ENCODE assay signal across 11 cellular contexts in genomic region chr3:127734181-127734720, GRCh38.
DNase-seq lines count a peak whose midpoint lies in the region; ATAC-seq, FAIRE-seq and TF ChIP-seq lines count a peak whose summit lies in the region.
"Had no signal": no experiment of that assay in that cellular context is flagged by ENCODE, and none has a peak within 500 bp of the region (broad histone marks: within the 10 kb centered on the region; RNA-seq: fewer than 3 reads in every experiment).

No MANE protein-coding gene starts in this region.

- no peak for TF ChIP-seq EP300 in A549 (IDR thresholded peaks at IDR 0.05)

- TF ChIP-seq CTCF in A549 (IDR thresholded peaks at IDR 0.05) (no peak), Loucy (conservative IDR thresholded peaks at IDR 0.05; ENCODE audit: low read length) (no peak), osteocyte (IDR thresholded peaks at IDR 0.05) (no peak), endothelial cell (IDR thresholded peaks at IDR 0.05; ENCODE audit: unreplicated experiment) (no peak)

- 94% methylated on average over 12 of the region's 12 CpGs for WGBS in A549 (ENCODE audit: missing lambda C conversion rate)

- FAIRE-seq in A549 (lab: Jason Lieb, UNC): no peak

- H2AFZ ChIP-seq in Loucy (ENCODE audit: low read length): no peak overlapping the region

- H3K27ac Mint-ChIP-seq in osteocyte (ENCODE audit: unreplicated experiment) (peak overlapping the region; percentile 98), endothelial cell (ENCODE audit: unreplicated experiment) (no peak overlapping the region)
- H3K27ac Mint-ChIP-seq: stimulated activated naive CD8-positive, alpha-beta T cell treated with anti-CD3 and anti-CD28 coated beads, Interleukin-15, Interleukin-2, amounts not matched to agents 100 ng/mL and 50 ng/mL, for 24 hours had no signal

- H3K36me3 Mint-ChIP-seq in osteocyte (ENCODE audit: unreplicated experiment) (peaks cover 6% of the 10 kb centered on the region), endothelial cell (ENCODE audit: low read depth, unreplicated experiment) (no peaks in the 10 kb centered on the region)

- H3K4me3 ChIP-seq in A549 (no peak overlapping the region), Loucy (ENCODE audit: low read length, poor library complexity, severe bottlenecking) (peak overlapping the region; percentile 42)

- H3K9me3 Mint-ChIP-seq in osteocyte (ENCODE audit: unreplicated experiment) (no peaks in the 10 kb centered on the region), endothelial cell (ENCODE audit: unreplicated experiment) (no peaks in the 10 kb centered on the region)
- H3K9me3 Mint-ChIP-seq: neural crest cell; stimulated activated naive CD8-positive, alpha-beta T cell treated with anti-CD3 and anti-CD28 coated beads, Interleukin-15, Interleukin-2, amounts not matched to agents 100 ng/mL and 50 ng/mL, for 24 hours had no signal

- peaks cover 20% of the 10 kb centered on the region; the same call in 1 of the 2 replicates for H3K36me3 ChIP-seq in Loucy (ENCODE audit: insufficient read depth, low read length)

- POLR2A ChIA-PET in A549 (lab: Yijun Ruan, JAX): no interaction called here

- CTCF ChIA-PET in A549 (lab: Yijun Ruan, JAX): no interaction called here

- peak overlapping the region; percentile 55; the same call in 1 of the 3 replicates for H3K4me2 ChIP-seq in A549
- H3K4me2 ChIP-seq in Loucy (ENCODE audit: low read depth, low read length, poor library complexity, severe bottlenecking): peak overlapping the region; percentile 83

- peaks cover 27% of the 10 kb centered on the region for H4K20me1 ChIP-seq in Loucy (ENCODE audit: insufficient read depth, low read length, poor library complexity, severe bottlenecking)

- peaks cover 64% of the 10 kb centered on the region for H3K4me1 ChIP-seq in A549
- H3K4me1 ChIP-seq in Loucy (ENCODE audit: insufficient read depth, low read length, poor library complexity, severe bottlenecking): peaks cover 46% of the 10 kb centered on the region

- H3K4me3 Mint-ChIP-seq in osteocyte (ENCODE audit: unreplicated experiment) (peak overlapping the region; percentile 62), endothelial cell (ENCODE audit: unreplicated experiment) (no peak overlapping the region)
- H3K4me3 Mint-ChIP-seq: neural crest cell; stimulated activated naive CD8-positive, alpha-beta T cell treated with anti-CD3 and anti-CD28 coated beads, Interleukin-15, Interleukin-2, amounts not matched to agents 100 ng/mL and 50 ng/mL, for 24 hours had no signal

- H3K27ac ChIP-seq in A549: peak overlapping the region; percentile 88 to 90; a peak in 5 of 6 replicates
- H3K27ac ChIP-seq in cingulate gyrus (ENCODE audit: low read depth, low read length): peak overlapping the region; percentile 15

- TF ChIP-seq POLR2A in A549 (IDR thresholded peaks at IDR 0.05; ENCODE audit: low read length): no peak

- TF ChIP-seq RAD21 in A549 (conservative IDR thresholded peaks at IDR 0.05 in 1 of 2, IDR thresholded peaks at IDR 0.05 in 1 of 2): no peak

- H3K9me2 ChIP-seq in Loucy (replicated peaks; ENCODE audit: low read depth, low read length): no peaks in the 10 kb centered on the region

- H3K27me3 Mint-ChIP-seq in osteocyte (ENCODE audit: unreplicated experiment) (no peaks in the 10 kb centered on the region), endothelial cell (ENCODE audit: unreplicated experiment) (peaks cover 5% of the 10 kb centered on the region)

- peaks cover 79% of the 10 kb centered on the region for H3K79me2 ChIP-seq in Loucy (ENCODE audit: insufficient read depth, low read length)

- no peaks in the 10 kb centered on the region for H3F3A ChIP-seq in Loucy (ENCODE audit: low read depth)

- H3K27me3 ChIP-seq in Loucy (ENCODE audit: insufficient read depth, low read length, poor library complexity, severe bottlenecking): no peaks in the 10 kb centered on the region

- H3K4me1 Mint-ChIP-seq in osteocyte (ENCODE audit: unreplicated experiment) (peaks cover 71% of the 10 kb centered on the region), endothelial cell (ENCODE audit: unreplicated experiment) (peaks cover 15% of the 10 kb centered on the region)

- ATAC-seq in A549: no peak

- DNase-seq in A549 (ENCODE audit: low read depth in 1 of 2, low spot score in 1 of 2) (no peak), osteocyte (ENCODE audit: extremely low spot score, unreplicated experiment) (no peak), cerebellar nuclear complex (lab: John Stamatoyannopoulos, UW) (no peak), NCI-H524 (lab: John Stamatoyannopoulos, UW) (no peak), endothelial cell (ENCODE audit: low spot score) (no peak), NCI-H526 treated with DMSO at 0.1 percent for 48 hours (lab: John Stamatoyannopoulos, UW) (no peak)
- DNase-seq: NCI-H1105 had no signal

- peak overlapping the region; percentile 46 for H3K9ac ChIP-seq in Loucy (ENCODE audit: low read depth, low read length, poor library complexity, severe bottlenecking)

- H3K9me3 ChIP-seq in A549 (no peaks in the 10 kb centered on the region), Loucy (ENCODE audit: insufficient read depth, low read depth, low read length) (no peaks in the 10 kb centered on the region)

TF ChIP-seq in A549, 52 proteins besides CTCF, POLR2A, EP300 and RAD21:
- no peak for TF ChIP-seq NPAS2 (CRISPR knock-in tag; IDR thresholded peaks at IDR 0.05; ENCODE audit: borderline replicate concordance)
- no peak for TF ChIP-seq ZFP36 (IDR thresholded peaks at IDR 0.05; ENCODE audit: borderline replicate concordance, partially characterized antibody)
- TF ChIP-seq SREBF2 (IDR thresholded peaks at IDR 0.05): no peak
- no peak for TF ChIP-seq ZC3H11A (IDR thresholded peaks at IDR 0.05)
